In the genomic region with DNA sequence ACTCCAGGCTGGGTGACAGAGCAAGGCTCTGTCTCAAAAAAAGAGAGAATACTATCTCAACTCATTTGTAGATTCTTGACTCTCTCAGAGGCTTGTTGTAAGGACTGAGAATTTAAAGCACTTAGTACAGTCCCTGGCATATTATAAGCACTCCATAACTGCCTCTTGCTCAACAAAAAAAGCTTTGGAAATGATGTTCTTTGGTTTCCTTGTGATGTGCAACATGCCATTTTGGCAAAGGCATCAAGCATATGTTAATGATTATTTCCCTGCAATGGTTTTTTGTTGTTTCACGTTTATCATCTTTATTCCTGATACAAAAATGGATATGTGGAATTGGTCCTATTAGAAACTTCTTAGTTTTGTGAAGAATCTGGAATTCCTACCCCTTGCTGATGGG, we compare ENCODE assay signal across 25 cellular contexts. TPM values are rescaled to one million over a fixed set of nuclear protein-coding genes. Genes with fewer than 3 reads are reported as not detected.
A peak's percentile ranks its signal among the peaks of the same experiment; 100 is the strongest.
DNase-seq lines count a peak whose midpoint lies in the region; ATAC-seq and TF ChIP-seq lines count a peak whose summit lies in the region.
"Had no signal": no experiment of that assay in that cellular context is flagged by ENCODE, and none has a peak within 500 bp of the region (broad histone marks: within the 10 kb centered on the region; RNA-seq: fewer than 3 reads in every experiment).

No MANE protein-coding gene starts in this region.

- WGBS in esophagus squamous epithelium, 2 donors: 32 to 60% methylated on average over 1 of the region's 1 CpG

- no peak overlapping the region for H3K27ac ChIP-seq in esophagus squamous epithelium
- H3K27ac ChIP-seq: A549, BLaER1 had no signal

- no peaks in the 10 kb centered on the region for H3K9me3 ChIP-seq in esophagus squamous epithelium
- H3K9me3 ChIP-seq: A549, BLaER1, SK-N-SH had no signal

- H3K4me1 ChIP-seq in esophagus squamous epithelium: peaks cover 0 to 14% (median 0%) of the 10 kb centered on the region in 3 donors

- ATAC-seq in activated CD4-positive, CD25-positive, alpha-beta regulatory T cell treated with anti-CD3 and anti-CD28 coated beads, Interleukin-2, amount 50 U/mL, for 24 hours: no peak
- ATAC-seq: GM23338, PC-3 had no signal

- DNase-seq in AG20443 (ENCODE audit: low spot score) (peak; percentile 34), NAMALWA (ENCODE audit: low spot score) (peak; percentile 17), fibroblast of the aortic adventitia (ENCODE audit: low read depth) (peak; percentile 73), esophagus squamous epithelium (lab: John Stamatoyannopoulos, UW) (no peak), OCI-M1 (lab: John Stamatoyannopoulos, UW) (no peak), T-helper 1 cell (no peak)
- DNase-seq: CD4-positive, CD25-positive, alpha-beta regulatory T cell; DMS53; H9; Karpas-422; NCI-H1092 treated with DMSO at 0.1 percent for 48 hours; NCI-H1436 treated with DMSO at 0.1 percent for 48 hours; NCI-H187 treated with DMSO at 0.1 percent for 48 hours; NCI-H2171 treated with DMSO at 0.1 percent for 48 hours; NCI-H345; NCI-H524 treated with DMSO at 0.1 percent for 48 hours; NCI-H774; PC-3; SK-N-SH; SW 1271 had no signal

- no peaks in the 10 kb centered on the region for H3K27me3 ChIP-seq in esophagus squamous epithelium
- H3K27me3 ChIP-seq: BLaER1 had no signal

- peaks cover 0 to 20% (median 0%) of the 10 kb centered on the region in 3 donors for H3K36me3 ChIP-seq in esophagus squamous epithelium

- no peak for TF ChIP-seq POLR2A in esophagus squamous epithelium (IDR thresholded peaks at IDR 0.05)

- H3K4me3 ChIP-seq in fibroblast of the aortic adventitia (ENCODE audit: low read depth, low read length) (no peak overlapping the region), esophagus squamous epithelium (no peak overlapping the region)
- H3K4me3 ChIP-seq: A549, BLaER1, GM23338 had no signal

- TF ChIP-seq CTCF in fibroblast of the aortic adventitia (IDR thresholded peaks at IDR 0.05; ENCODE audit: insufficient read depth, low read length): no peak
- no peak for TF ChIP-seq CTCF in esophagus squamous epithelium (IDR thresholded peaks at IDR 0.05)

- intact Hi-C loops in esophagus squamous epithelium (cut with DNase I): no loop called here

RNA-seq across cellular contexts. Expression of gene NOLC1, which starts 15.7 kb away (rescaled TPM):
- total RNA-seq in fibroblast of the aortic adventitia (ENCODE audit: low replicate concordance) (37.2 and 45.3 TPM in 2 replicates), esophagus squamous epithelium (10 to 100 TPM; 38.6 to 90.6 (median 83.4) TPM)

RNA-seq across cellular contexts. Expression of gene PPRC1, which starts 35.0 kb away (rescaled TPM):
- total RNA-seq in fibroblast of the aortic adventitia (ENCODE audit: low replicate concordance) (14.3 and 22.8 TPM in 2 replicates), esophagus squamous epithelium (10 to 100 TPM; 10.5 to 29.9 (median 27.2) TPM)

RNA-seq across cellular contexts. Expression of gene LDB1, which starts 47.7 kb away (rescaled TPM):
- total RNA-seq in fibroblast of the aortic adventitia (ENCODE audit: low replicate concordance) (28.3 and 35.6 TPM in 2 replicates), esophagus squamous epithelium (10 to 100 TPM; 26.2 to 54.0 (median 27.3) TPM)

RNA-seq across cellular contexts. Expression of gene ELOVL3, which starts 58.2 kb away (rescaled TPM):
- total RNA-seq in fibroblast of the aortic adventitia (ENCODE audit: low replicate concordance) (0.09 TPM in 1 of 2 replicates, not detected in the other), esophagus squamous epithelium (not detected)
- total RNA-seq: CD4-positive, CD25-positive, alpha-beta regulatory T cell; H9; HT1080 had no signal

Comparison
In these comparisons a context has a peak if more than half of its experiments do, and no peak if none do; other contexts are left out.
1. DNase-seq: peak in AG20443 (single experiment), NAMALWA (single experiment) and fibroblast of the aortic adventitia (single experiment); none in esophagus squamous epithelium (single experiment), OCI-M1 (single experiment) and T-helper 1 cell (0 of 5).